ENCODE assay signal across 8 cellular contexts in genomic region chr12:64802180-64802775, GRCh38. TPM values are rescaled to one million over a fixed set of nuclear protein-coding genes. Genes with fewer than 3 reads are reported as not detected.
DNase-seq lines count a peak whose midpoint lies in the region; ATAC-seq and TF ChIP-seq lines count a peak whose summit lies in the region.
"Not testable (repeated sequence)": the region's sequence is repeated elsewhere in the genome, so short reads cannot be mapped to it uniquely, and the experiment has no call there.

No MANE protein-coding gene starts in this region.

- not testable (repeated sequence) for H3K36me3 Mint-ChIP-seq in activated T-cell treated with anti-CD3 and anti-CD28 coated beads, Interleukin-2, amount 50 U/mL, for 72 hours (ENCODE audit: insufficient read depth in 2 of 2)

- 40% methylated on average over 8 of the region's 8 CpGs for WGBS in esophagus muscularis mucosa

- ATAC-seq in RWPE2 (ENCODE audit: low read depth) = peak; percentile 50; the same call in 1 of the 3 replicates
- not testable (repeated sequence) for ATAC-seq in activated T-cell treated with anti-CD3 and anti-CD28 coated beads, Interleukin-2, amount 50 U/mL, for 72 hours (replicated peaks in 1 of 2)
- ATAC-seq in mucosa of descending colon = peak; percentile 87

- TF ChIP-seq EP300 in esophagus muscularis mucosa (IDR thresholded peaks at IDR 0.05) = not testable (repeated sequence)

- not testable (repeated sequence) for H3K4me1 Mint-ChIP-seq in activated T-cell treated with anti-CD3 and anti-CD28 coated beads, Interleukin-2, amount 50 U/mL, for 72 hours (ENCODE audit: low read depth)

- not testable (repeated sequence) for H3K9me3 Mint-ChIP-seq in activated T-cell treated with anti-CD3 and anti-CD28 coated beads, Interleukin-2, amount 50 U/mL, for 72 hours

- H3K27ac Mint-ChIP-seq in activated T-cell treated with anti-CD3 and anti-CD28 coated beads, Interleukin-2, amount 50 U/mL, for 72 hours = not testable (repeated sequence)

- not testable (repeated sequence) for H3K27me3 ChIP-seq in H7 (ENCODE audit: control insufficient read depth, insufficient read depth, low read length); RWPE2 (ENCODE audit: insufficient read depth, poor library complexity, severe bottlenecking)
- H3K27me3 ChIP-seq in esophagus muscularis mucosa = peaks cover 0 to 17% (median 0%) of the 10 kb centered on the region in 4 donors

- peak; percentile 91 for TF ChIP-seq CTCF in RWPE2 (IDR thresholded peaks at IDR 0.05; ENCODE audit: poor library complexity, severe bottlenecking)
- peak; percentile 61 to 77 (median 70) for TF ChIP-seq CTCF in esophagus muscularis mucosa (IDR thresholded peaks at IDR 0.05)
- TF ChIP-seq CTCF in mucosa of descending colon (IDR thresholded peaks at IDR 0.05) = peak; percentile 83

- not testable (repeated sequence) for H3K4me3 ChIP-seq in H7 (ENCODE audit: insufficient read depth, low read depth, low read length); RWPE2 (ENCODE audit: severe bottlenecking); esophagus muscularis mucosa; mucosa of descending colon

- H3K9me3 ChIP-seq in RWPE2 (ENCODE audit: severe bottlenecking); esophagus muscularis mucosa; mucosa of descending colon: not testable (repeated sequence)

- H3K4me1 ChIP-seq in RWPE2 (ENCODE audit: insufficient read depth, poor library complexity, severe bottlenecking); esophagus muscularis mucosa; mucosa of descending colon (ENCODE audit: low read depth): not testable (repeated sequence)

- intact Hi-C loops in esophagus muscularis mucosa (cut with DNase I) = not testable (repeated sequence)
- intact Hi-C loops in mucosa of descending colon (cut with DNase I, micrococcal nuclease) = loop anchor here in 1 of 2 donors (5.0 kb wide), 1 partner anchor 320 kb away; the partner anchor contains the start of gene WIF1

- H3K4me3 Mint-ChIP-seq in activated T-cell treated with anti-CD3 and anti-CD28 coated beads, Interleukin-2, amount 50 U/mL, for 72 hours = not testable (repeated sequence)

- H3K27me3 Mint-ChIP-seq in activated T-cell treated with anti-CD3 and anti-CD28 coated beads, Interleukin-2, amount 50 U/mL, for 72 hours (ENCODE audit: low read depth) = peaks cover 46% of the 10 kb centered on the region

- not testable (repeated sequence) for H3K36me3 ChIP-seq in H7 (replicated peaks; ENCODE audit: control insufficient read depth, insufficient read depth, low read length); RWPE2 (ENCODE audit: low read depth); esophagus muscularis mucosa; mucosa of descending colon (ENCODE audit: low read depth)

- peak; percentile 69 for DNase-seq in DMS 273 (lab: John Stamatoyannopoulos, UW; ENCODE audit: unreplicated experiment)
- DNase-seq in H7 = peak; percentile 65
- peak; percentile 24 for DNase-seq in MV-4-11 (lab: John Stamatoyannopoulos, UW)
- not testable (repeated sequence) for DNase-seq in RWPE2 (ENCODE audit: low spot score); esophagus muscularis mucosa (ENCODE audit: extremely low spot score)
- peak; percentile 47 to 67 for DNase-seq in activated T-cell treated with anti-CD3 and anti-CD28 coated beads, Interleukin-2, amount 50 U/mL, for 72 hours
- peak in 2 of 3 donors; percentile 59 to 64 for DNase-seq in mucosa of descending colon
- DNase-seq in stimulated activated naive CD4-positive, alpha-beta T cell treated with Interleukin-2 at 50 U/mL for 16 hours (lab: John Stamatoyannopoulos, UW) = peak; percentile 38

- not testable (repeated sequence) for H3K27ac ChIP-seq in RWPE2 (ENCODE audit: poor library complexity, severe bottlenecking); esophagus muscularis mucosa (replicated peaks in 1 of 4)

- not testable (repeated sequence) for TF ChIP-seq POLR2A in esophagus muscularis mucosa (IDR thresholded peaks at IDR 0.05; ENCODE audit: low read depth)

RNA-seq across cellular contexts. Expression of gene TBC1D30, which starts 22.2 kb away (rescaled TPM):
- 0.62 and 1.4 TPM in 2 replicates for total RNA-seq in H7 (2014; rRNA removed; shearing (Covaris generic))
- under 1 TPM; 0.14 to 0.94 TPM for total RNA-seq in activated T-cell treated with anti-CD3 and anti-CD28 coated beads, Interleukin-2, amount 50 U/mL, for 72 hours
- total RNA-seq in esophagus muscularis mucosa = 1 to 10 TPM; 1.9 to 4.0 (median 2.7) TPM
- total RNA-seq in mucosa of descending colon = 1 to 10 TPM; 3.6 to 8.7 (median 7.4) TPM

RNA-seq across cellular contexts. Expression of gene GNS, which starts 43.1 kb away (rescaled TPM):
- total RNA-seq in H7 (2014; rRNA removed; shearing (Covaris generic)) = 27.5 and 34.7 TPM in 2 replicates
- 10 to 100 TPM; 26.0 to 40.8 TPM for total RNA-seq in activated T-cell treated with anti-CD3 and anti-CD28 coated beads, Interleukin-2, amount 50 U/mL, for 72 hours
- total RNA-seq in esophagus muscularis mucosa (10 to 100 TPM; 71.0 to 92.9 (median 89.9) TPM), mucosa of descending colon (10 to 100 TPM; 57.4 to 79.2 (median 72.9) TPM)
